Comparison of ENCODE assay signal across 1 cellular context in genomic region chr2:237421542-237422047, GRCh38.
TF ChIP-seq lines count a peak whose summit lies in the region.

No MANE protein-coding gene starts in this region.

TF ChIP-seq in HEK293, 187 proteins besides CTCF, POLR2A, EP300 and RAD21 (continued from another document and continues in another):
- peak; percentile 34; the same call in 1 of the 2 replicates for TF ChIP-seq ZNF394 (tag by site-specific recombination; IDR thresholded peaks at IDR 0.05; ENCODE audit: borderline replicate concordance)
- TF ChIP-seq ZNF398 (tag by site-specific recombination; IDR thresholded peaks at IDR 0.05) = no peak
- no peak for TF ChIP-seq ZNF610 (tag by site-specific recombination; IDR thresholded peaks at IDR 0.05; ENCODE audit: borderline replicate concordance)
- no peak for TF ChIP-seq ZNF248 (tag by site-specific recombination; IDR thresholded peaks at IDR 0.05)
- TF ChIP-seq SETDB1 (IDR thresholded peaks at IDR 0.05; ENCODE audit: insufficient read length, low read length) = no peak
- TF ChIP-seq WT1 (tag by site-specific recombination; IDR thresholded peaks at IDR 0.05) = peak; percentile 66
- TF ChIP-seq ZSCAN5A (tag by site-specific recombination; IDR thresholded peaks at IDR 0.05) = no peak
- no peak for TF ChIP-seq KLF9 (tag by site-specific recombination; IDR thresholded peaks at IDR 0.05; ENCODE audit: low read depth)
- TF ChIP-seq ZNF768 (tag by site-specific recombination; IDR thresholded peaks at IDR 0.05) = no peak
- no peak for TF ChIP-seq FEZF1 (tag by site-specific recombination; IDR thresholded peaks at IDR 0.05)
- TF ChIP-seq ZNF138 (tag by site-specific recombination; IDR thresholded peaks at IDR 0.05; ENCODE audit: borderline replicate concordance) = no peak
- no peak for TF ChIP-seq ZNF223 (tag by site-specific recombination; IDR thresholded peaks at IDR 0.05)
- TF ChIP-seq ZNF645 (tag by site-specific recombination; IDR thresholded peaks at IDR 0.05) = no peak
- no peak for TF ChIP-seq ZNF280C (tag by site-specific recombination; IDR thresholded peaks at IDR 0.05)
- TF ChIP-seq ZNF23 (tag by site-specific recombination; IDR thresholded peaks at IDR 0.05; ENCODE audit: borderline replicate concordance) = no peak
- peak; percentile 16; the same call in 1 of the 2 replicates for TF ChIP-seq SP7 (tag by site-specific recombination; IDR thresholded peaks at IDR 0.05)
- no peak for TF ChIP-seq ZSCAN30 (tag by site-specific recombination; IDR thresholded peaks at IDR 0.05)
- no peak for TF ChIP-seq ZNF518A (tag by site-specific recombination; conservative IDR thresholded peaks at IDR 0.05; ENCODE audit: low read depth)
- TF ChIP-seq PRDM6 (tag by site-specific recombination; IDR thresholded peaks at IDR 0.05) = no peak
- TF ChIP-seq KLF8 (tag by site-specific recombination; IDR thresholded peaks at IDR 0.05) = no peak
- TF ChIP-seq ZNF548 (tag by site-specific recombination; IDR thresholded peaks at IDR 0.05) = no peak
- TF ChIP-seq KLF17 (tag by site-specific recombination; IDR thresholded peaks at IDR 0.05) = no peak
- TF ChIP-seq ZNF501 (tag by site-specific recombination; IDR thresholded peaks at IDR 0.05) = peak; percentile 51; the same call in 1 of the 2 replicates
- no peak for TF ChIP-seq ZNF112 (tag by site-specific recombination; IDR thresholded peaks at IDR 0.05)
- no peak for TF ChIP-seq ZNF214 (tag by site-specific recombination; IDR thresholded peaks at IDR 0.05; ENCODE audit: borderline replicate concordance)
- no peak for TF ChIP-seq ZNF10 (tag by site-specific recombination; IDR thresholded peaks at IDR 0.05)
- no peak for TF ChIP-seq ZNF529 (tag by site-specific recombination; IDR thresholded peaks at IDR 0.05; ENCODE audit: insufficient replicate concordance)
- TF ChIP-seq IKZF3 (tag by site-specific recombination; IDR thresholded peaks at IDR 0.05) = peak; percentile 84
- TF ChIP-seq ZNF2 (tag by site-specific recombination; IDR thresholded peaks at IDR 0.05) = no peak
- TF ChIP-seq ZNF19 (tag by site-specific recombination; IDR thresholded peaks at IDR 0.05; ENCODE audit: low read depth) = no peak
- TF ChIP-seq MZF1 (tag by site-specific recombination; IDR thresholded peaks at IDR 0.05; ENCODE audit: borderline replicate concordance) = no peak
- TF ChIP-seq ZNF660 (tag by site-specific recombination; IDR thresholded peaks at IDR 0.05) = peak; percentile 68
- no peak for TF ChIP-seq ZBTB44 (tag by site-specific recombination; IDR thresholded peaks at IDR 0.05)
- TF ChIP-seq ZNF76 (tag by site-specific recombination; IDR thresholded peaks at IDR 0.05; ENCODE audit: borderline replicate concordance, low read depth) = no peak
- no peak for TF ChIP-seq ZNF704 (tag by site-specific recombination; IDR thresholded peaks at IDR 0.05)
- peak; percentile 30; the same call in 1 of the 2 replicates for TF ChIP-seq ZNF654 (tag by site-specific recombination; IDR thresholded peaks at IDR 0.05; ENCODE audit: low read depth)
- TF ChIP-seq ZNF148 (tag by site-specific recombination; IDR thresholded peaks at IDR 0.05; ENCODE audit: borderline replicate concordance) = no peak
- peak; percentile 59; the same call in 1 of the 2 replicates for TF ChIP-seq ZEB2 (tag by site-specific recombination; IDR thresholded peaks at IDR 0.05)
- no peak for TF ChIP-seq GLIS2 (tag by site-specific recombination; IDR thresholded peaks at IDR 0.05)
- TF ChIP-seq ZNF426 (tag by site-specific recombination; IDR thresholded peaks at IDR 0.05) = no peak
- no peak for TF ChIP-seq GLI2 (tag by site-specific recombination; IDR thresholded peaks at IDR 0.05; ENCODE audit: borderline replicate concordance, low read depth)
